In genomic region chrX:93538575-93538974, GRCh38 we compare ENCODE assay signal across 10 cellular contexts.
A peak's percentile ranks its signal among the peaks of the same experiment; 100 is the strongest.
DNase-seq lines count a peak whose midpoint lies in the region; ATAC-seq, FAIRE-seq and TF ChIP-seq lines count a peak whose summit lies in the region.
"Had no signal": no experiment of that assay in that cellular context is flagged by ENCODE, and none has a peak within 500 bp of the region (broad histone marks: within the 10 kb centered on the region; RNA-seq: fewer than 3 reads in every experiment).

No MANE protein-coding gene starts in this region.

- H2BK120ac ChIP-seq in neuronal stem cell (ENCODE audit: low read depth, low read length): no peak overlapping the region

- TF ChIP-seq EP300 in GM12878 (IDR thresholded peaks at IDR 0.05; ENCODE audit: borderline replicate concordance in 1 of 2, control insufficient read depth in 1 of 2, low read depth in 2 of 2, low read length in 2 of 2): no peak

- RAD21 ChIA-PET in GM12878 (lab: Charles Lee; ENCODE audit: unreplicated experiment): no interaction called here

- H3K4me2 ChIP-seq in DOHH2 (ENCODE audit: low read length): no peak overlapping the region
- no peak overlapping the region for H3K4me2 ChIP-seq in GM12878 (ENCODE audit: control insufficient read depth, insufficient read depth)
- no peak overlapping the region for H3K4me2 ChIP-seq in neuronal stem cell (ENCODE audit: insufficient read depth, low read length, poor library complexity, severe bottlenecking)

- H4K20me1 ChIP-seq in DOHH2 (ENCODE audit: control insufficient read depth, insufficient read depth, low read depth, low read length) (no peaks in the 10 kb centered on the region), GM12878 (ENCODE audit: control insufficient read depth, insufficient read depth) (no peaks in the 10 kb centered on the region)

- H3K79me2 ChIP-seq in DOHH2 (ENCODE audit: control insufficient read depth, low read length) (no peaks in the 10 kb centered on the region), GM12878 (ENCODE audit: control insufficient read depth, insufficient read depth, low read length) (no peaks in the 10 kb centered on the region)

- H3K4ac ChIP-seq in neuronal stem cell (ENCODE audit: low read length): no peak overlapping the region

- no peaks in the 10 kb centered on the region for H3K4me1 ChIP-seq in DOHH2 (ENCODE audit: control insufficient read depth, low read length)
- H3K4me1 ChIP-seq in GM12878 (ENCODE audit: control insufficient read depth, insufficient read depth, low read length): no peaks in the 10 kb centered on the region
- H3K4me1 ChIP-seq in neuronal stem cell (ENCODE audit: control insufficient read depth in 2 of 2, insufficient read depth in 1 of 2, low read depth in 1 of 2, low read length in 2 of 2): no peaks in the 10 kb centered on the region
- H3K4me1 ChIP-seq: SJSA1 had no signal

- H3K9me3 ChIP-seq in DOHH2 (ENCODE audit: control insufficient read depth, insufficient read depth, low read length) (no peaks in the 10 kb centered on the region), GM12878 (replicated peaks; ENCODE audit: control insufficient read depth, insufficient read depth, low read length) (no peaks in the 10 kb centered on the region), neuronal stem cell (replicated peaks in 1 of 2; ENCODE audit: control insufficient read depth in 2 of 2, insufficient read depth in 1 of 2, low read depth in 1 of 2, low read length in 2 of 2) (no peaks in the 10 kb centered on the region)
- H3K9me3 ChIP-seq: MG63, SJSA1 had no signal

- no peak overlapping the region for H3K14ac ChIP-seq in neuronal stem cell (ENCODE audit: low read length)

- intact Hi-C loops in GM12878 (cut with micrococcal nuclease; ENCODE audit: unreplicated experiment): loop anchor here (5.0 kb wide), 1 partner anchor 1306 kb away; no protein-coding TSS in a partner anchor

- no peak overlapping the region for H2BK5ac ChIP-seq in neuronal stem cell (ENCODE audit: low read length)

- in situ Hi-C loops in GM12878 (cut with MboI): no loop called here

- H3K27ac ChIP-seq in DOHH2 (ENCODE audit: low read depth, low read length) (no peak overlapping the region), GM12878 (ENCODE audit: control insufficient read depth, insufficient read depth) (no peak overlapping the region), neuronal stem cell (replicated peaks; ENCODE audit: low read length) (no peak overlapping the region)
- H3K27ac ChIP-seq: SJSA1 had no signal

- no peak overlapping the region for H2BK15ac ChIP-seq in neuronal stem cell (ENCODE audit: low read length)

- no peaks in the 10 kb centered on the region for H3F3A ChIP-seq in DOHH2 (ENCODE audit: control insufficient read depth, insufficient read depth)

- H4K91ac ChIP-seq in neuronal stem cell (ENCODE audit: low read depth, low read length, poor library complexity): no peak overlapping the region

- H3K27ac Mint-ChIP-seq in nephron: no peak overlapping the region
- no peak overlapping the region for H3K27ac Mint-ChIP-seq in activated naive CD4-positive, alpha-beta T cell treated with anti-CD3 and anti-CD28 coated beads, Interleukin-2, amount 50 U/mL, for 72 hours
- H3K27ac Mint-ChIP-seq: natural killer cell treated with Interleukin-12 subunit alpha and Interleukin-12 subunit beta and Interleukin-15 and Interleukin-18, amount 100 ng/mL, for 72 hours had no signal

- no peaks in the 10 kb centered on the region for H3K9me3 Mint-ChIP-seq in nephron
- no peaks in the 10 kb centered on the region for H3K9me3 Mint-ChIP-seq in activated naive CD4-positive, alpha-beta T cell treated with anti-CD3 and anti-CD28 coated beads, Interleukin-2, amount 50 U/mL, for 72 hours
- H3K9me3 Mint-ChIP-seq: natural killer cell treated with Interleukin-12 subunit alpha and Interleukin-12 subunit beta and Interleukin-15 and Interleukin-18, amount 100 ng/mL, for 72 hours had no signal

- ATAC-seq in GM12878 (no peak), HG03469 (IDR thresholded peaks at IDR 0.05; ENCODE audit: unreplicated experiment) (no peak)
- ATAC-seq in activated naive CD4-positive, alpha-beta T cell treated with anti-CD3 and anti-CD28 coated beads, Interleukin-2, amount 50 U/mL, for 72 hours: no peak
- ATAC-seq: natural killer cell treated with Interleukin-12 subunit alpha and Interleukin-12 subunit beta and Interleukin-15 and Interleukin-18, amount 100 ng/mL, for 72 hours had no signal

- TF ChIP-seq CTCF in DOHH2 (IDR thresholded peaks at IDR 0.05; ENCODE audit: low read depth, low read length, poor library complexity, severe bottlenecking) (peak; percentile 31), LNCaP clone FGC (IDR thresholded peaks at IDR 0.05; ENCODE audit: control insufficient read depth, extremely low read depth, insufficient read depth) (peak; percentile 37; the same call in 1 of the 2 replicates), GM12878 (IDR thresholded peaks at IDR 0.05 in 2 of 3, conservative IDR thresholded peaks at IDR 0.05 in 1 of 3; ENCODE audit: control insufficient read depth in 2 of 3, extremely low read depth in 1 of 3, insufficient read depth in 1 of 3, low read depth in 3 of 3, low read length in 3 of 3) (peak in 1 of 3 experiments; percentile 12; a peak in 1 of 6 replicates), nephron (IDR thresholded peaks at IDR 0.05; ENCODE audit: unreplicated experiment in 3 of 3) (peak; percentile 55 to 67 (median 57))

- no peak overlapping the region for H4K8ac ChIP-seq in neuronal stem cell (ENCODE audit: low read depth, low read length)

- POLR2A ChIA-PET in GM12878 (lab: Charles Lee): no interaction called here

- no peak overlapping the region for H2AK5ac ChIP-seq in neuronal stem cell (ENCODE audit: low read depth, low read length)

- DNase-seq in LNCaP clone FGC (ENCODE audit: low read depth): no peak
- DNase-seq in GM12878 (ENCODE audit: low read depth, low spot score): no peak
- no peak for DNase-seq in activated naive CD4-positive, alpha-beta T cell treated with anti-CD3 and anti-CD28 coated beads, Interleukin-2, amount 50 U/mL, for 72 hours (ENCODE audit: low spot score in 2 of 2)
- DNase-seq in neuronal stem cell (ENCODE audit: low spot score): no peak
- DNase-seq: MG63 had no signal

- H3K18ac ChIP-seq in neuronal stem cell (ENCODE audit: low read length): no peak overlapping the region

- no peak overlapping the region for H3K4me3 ChIP-seq in DOHH2 (ENCODE audit: low read length)
- no peak overlapping the region for H3K4me3 ChIP-seq in LNCaP clone FGC (ENCODE audit: low read depth, low read length)
- no peak overlapping the region for H3K4me3 ChIP-seq in GM12878
- no peak overlapping the region for H3K4me3 ChIP-seq in neuronal stem cell (ENCODE audit: low read length in 2 of 2)
- H3K4me3 ChIP-seq: MG63, SJSA1 had no signal

- TF ChIP-seq RAD21 in GM12878 (IDR thresholded peaks at IDR 0.05; ENCODE audit: insufficient read depth, low read depth, low read length): peak; percentile 47

- H3K4me3 Mint-ChIP-seq in nephron: no peak overlapping the region
- H3K4me3 Mint-ChIP-seq: natural killer cell treated with Interleukin-12 subunit alpha and Interleukin-12 subunit beta and Interleukin-15 and Interleukin-18, amount 100 ng/mL, for 72 hours had no signal

- H3K4me1 Mint-ChIP-seq in nephron: no peaks in the 10 kb centered on the region

- no peaks in the 10 kb centered on the region for H3K9me2 ChIP-seq in DOHH2 (replicated peaks; ENCODE audit: control insufficient read depth, low read length)

- no peaks in the 10 kb centered on the region for H3K27me3 Mint-ChIP-seq in nephron (ENCODE audit: low read depth)
- H3K27me3 Mint-ChIP-seq: natural killer cell treated with Interleukin-12 subunit alpha and Interleukin-12 subunit beta and Interleukin-15 and Interleukin-18, amount 100 ng/mL, for 72 hours had no signal

- 31% methylated on average over 3 of the region's 3 CpGs for WGBS in GM12878 (ENCODE audit: insufficient coverage, insufficient replicate concordance, low lambda C conversion rate, missing lambda C conversion rate)
- no CpG with 5 or more reads among the region's 3 CpGs for WGBS in neuronal stem cell (ENCODE audit: extremely low coverage in 2 of 2, insufficient read length in 2 of 2, insufficient replicate concordance in 1 of 2), 2 donors

- no peak for FAIRE-seq in GM12878 (lab: Jason Lieb, UNC)

- CTCF ChIA-PET in GM12878 (lab: Yijun Ruan, JAX): interaction anchor here (0.8 to 2.3 kb wide), 8 partner anchors 13 to 1307 kb away, joined by 3 to 6 read pairs (median 4); no protein-coding TSS in a partner anchor

- H3K36me3 Mint-ChIP-seq in nephron (ENCODE audit: low read depth): no peaks in the 10 kb centered on the region
- no peaks in the 10 kb centered on the region for H3K36me3 Mint-ChIP-seq in activated naive CD4-positive, alpha-beta T cell treated with anti-CD3 and anti-CD28 coated beads, Interleukin-2, amount 50 U/mL, for 72 hours
- H3K36me3 Mint-ChIP-seq: natural killer cell treated with Interleukin-12 subunit alpha and Interleukin-12 subunit beta and Interleukin-15 and Interleukin-18, amount 100 ng/mL, for 72 hours had no signal

- H3K27me3 ChIP-seq in DOHH2 (ENCODE audit: control insufficient read depth, low read length): no peaks in the 10 kb centered on the region
- no peaks in the 10 kb centered on the region for H3K27me3 ChIP-seq in GM12878 (replicated peaks in 1 of 2; ENCODE audit: control insufficient read depth in 2 of 2, insufficient read depth in 2 of 2, low read length in 1 of 2)
- no peaks in the 10 kb centered on the region for H3K27me3 ChIP-seq in neuronal stem cell (ENCODE audit: control insufficient read depth in 3 of 3, insufficient read depth in 3 of 3, low read depth in 1 of 3, low read length in 3 of 3)
- H3K27me3 ChIP-seq: MG63, SJSA1 had no signal

- TF ChIP-seq POLR2A in GM12878 (IDR thresholded peaks at IDR 0.05; ENCODE audit: low read depth, low read length): no peak

- H3K9ac ChIP-seq in GM12878 (ENCODE audit: control insufficient read depth, insufficient read depth, low read length): no peak overlapping the region
- no peak overlapping the region for H3K9ac ChIP-seq in neuronal stem cell (ENCODE audit: low read depth, low read length, poor library complexity)

- BruUV-seq in GM12878 (replicated peaks; lab: Mats Ljungman, UMichigan): no TSS peak

- H3K36me3 ChIP-seq in DOHH2 (ENCODE audit: control insufficient read depth, low read length): no peaks in the 10 kb centered on the region
- no peaks in the 10 kb centered on the region for H3K36me3 ChIP-seq in GM12878 (ENCODE audit: control insufficient read depth in 2 of 2, insufficient read depth in 2 of 2, low read length in 1 of 2)
- no peaks in the 10 kb centered on the region for H3K36me3 ChIP-seq in neuronal stem cell (replicated peaks in 1 of 2; ENCODE audit: control insufficient read depth in 2 of 2, insufficient read depth in 2 of 2, low read length in 2 of 2)
- H3K36me3 ChIP-seq: MG63, SJSA1 had no signal

- no peak overlapping the region for H2AFZ ChIP-seq in GM12878 (ENCODE audit: control insufficient read depth, low read depth, low read length)
- H2AFZ ChIP-seq in neuronal stem cell (ENCODE audit: low read length): no peak overlapping the region

- no peak overlapping the region for H3K23ac ChIP-seq in neuronal stem cell (ENCODE audit: low read depth, low read length, poor library complexity)

- SMC1A ChIA-PET in GM12878 (lab: Charles Lee; ENCODE audit: uncharacterized antibody, unreplicated experiment): interaction anchor here (0.9 to 1.6 kb wide), 3 partner anchors 10 to 116 kb away, joined by 3 to 4 read pairs (median 3); no protein-coding TSS in a partner anchor

- H3K79me1 ChIP-seq in neuronal stem cell (ENCODE audit: low read depth, low read length): no peaks in the 10 kb centered on the region

- no peak overlapping the region for H2BK12ac ChIP-seq in neuronal stem cell (ENCODE audit: low read length)
